8 cellular contexts compared by ENCODE assay signal in genomic region chr9:27033815-27034403, GRCh38. TPM values are rescaled to one million over a fixed set of nuclear protein-coding genes. Genes with fewer than 3 reads are reported as not detected.
DNase-seq lines count a peak whose midpoint lies in the region; ATAC-seq and FAIRE-seq lines count a peak whose summit lies in the region.

No MANE protein-coding gene starts in this region.

- H3K4me1 Mint-ChIP-seq in activated CD4-positive, alpha-beta T cell treated with anti-CD3 and anti-CD28 coated beads, Interleukin-2, amount 10 ng/mL, durations not matched to agents 24 days and 14 days, result no peaks in the 10 kb centered on the region

- peak; percentile 81 for FAIRE-seq in endometrium (lab: Jason Lieb, UNC)

- no peak overlapping the region for H3K4me3 Mint-ChIP-seq in activated CD4-positive, alpha-beta T cell treated with anti-CD3 and anti-CD28 coated beads, Interleukin-2, amount 10 ng/mL, durations not matched to agents 24 days and 14 days

- no peaks in the 10 kb centered on the region for H3K9me3 Mint-ChIP-seq in activated CD4-positive, alpha-beta T cell treated with anti-CD3 and anti-CD28 coated beads, Interleukin-2, amount 10 ng/mL, durations not matched to agents 24 days and 14 days

- H3K27ac Mint-ChIP-seq in activated CD4-positive, alpha-beta T cell treated with anti-CD3 and anti-CD28 coated beads, Interleukin-2, amount 10 ng/mL, durations not matched to agents 24 days and 14 days, result no peak overlapping the region

- H3K27me3 Mint-ChIP-seq in activated CD4-positive, alpha-beta T cell treated with anti-CD3 and anti-CD28 coated beads, Interleukin-2, amount 10 ng/mL, durations not matched to agents 24 days and 14 days, result no peaks in the 10 kb centered on the region

- peak; percentile 63 for DNase-seq in AG20443 (ENCODE audit: low spot score)
- DNase-seq in NCI-H2029 (lab: John Stamatoyannopoulos, UW), result peak; percentile 12
- DNase-seq in activated CD4-positive, alpha-beta T cell treated with anti-CD3 and anti-CD28 coated beads, Interleukin-2, amount 10 ng/mL, durations not matched to agents 24 days and 14 days, result peak; percentile 83
- peak; percentile 33 for DNase-seq in middle frontal gyrus (ENCODE audit: extremely low spot score, low spot score)
- DNase-seq in superior temporal gyrus (ENCODE audit: extremely low spot score), result peak; percentile 85

- intact Hi-C loops in activated CD4-positive, alpha-beta T cell treated with anti-CD3 and anti-CD28 coated beads, Interleukin-2, amount 10 ng/mL, durations not matched to agents 24 days and 14 days (cut with micrococcal nuclease), result loop anchor here (1.0 to 10.0 kb wide), 2 partner anchors 61 to 242 kb away; no protein-coding TSS in a partner anchor

- ATAC-seq in GM18502 (IDR thresholded peaks at IDR 0.05; ENCODE audit: poor library complexity, unreplicated experiment), result peak; percentile 90
- peak; percentile 93 for ATAC-seq in HG02885 (IDR thresholded peaks at IDR 0.05; ENCODE audit: poor library complexity, unreplicated experiment)

- no peaks in the 10 kb centered on the region for H3K36me3 Mint-ChIP-seq in activated CD4-positive, alpha-beta T cell treated with anti-CD3 and anti-CD28 coated beads, Interleukin-2, amount 10 ng/mL, durations not matched to agents 24 days and 14 days (ENCODE audit: low read depth)

RNA-seq across cellular contexts. Expression of gene LRRC19, which starts 28.4 kb away (rescaled TPM):
- not detected in 2 replicates for total RNA-seq in activated CD4-positive, alpha-beta T cell treated with anti-CD3 and anti-CD28 coated beads, Interleukin-2, amount 10 ng/mL, durations not matched to agents 24 days and 14 days

Comparison
In these comparisons a context has a peak if more than half of its experiments do, and no peak if none do; other contexts are left out.
1. Peak in every context shown above with its lines: DNase-seq and ATAC-seq.
2. DNase-seq: peak in every context shown above with its lines; median percentile 85 in superior temporal gyrus; 83 in activated CD4-positive, alpha-beta T cell treated with anti-CD3 and anti-CD28 coated beads, Interleukin-2, amount 10 ng/mL, durations not matched to agents 24 days and 14 days; 63 in AG20443; 33 in middle frontal gyrus; 12 in NCI-H2029.